ENCODE assay signal across 21 cellular contexts in genomic region chr5:170223349-170223748, GRCh38. TPM values are rescaled to one million over a fixed set of nuclear protein-coding genes. Genes with fewer than 3 reads are reported as not detected.
"Had no signal": no experiment of that assay in that cellular context is flagged by ENCODE, and none has a peak within 500 bp of the region (broad histone marks: within the 10 kb centered on the region; RNA-seq: fewer than 3 reads in every experiment).

No MANE protein-coding gene starts in this region.

- H3K27me3 ChIP-seq: cardiac muscle cell, sigmoid colon, testis, upper lobe of right lung had no signal

- H3K36me3 ChIP-seq: cardiac muscle cell, sigmoid colon, upper lobe of right lung had no signal

- H3K27ac ChIP-seq: cardiac muscle cell, psoas muscle, testis, upper lobe of right lung, VCaP had no signal

- DNase-seq: activated CD4-positive, alpha-beta memory T cell treated with anti-CD3 and anti-CD28 coated beads, Interleukin-2, amount 10 ng/mL, durations not matched to agents 7 days and 5 days; activated CD4-positive, alpha-beta T cell treated with anti-CD3 and anti-CD28 coated beads for 36 hours; activated CD8-positive, alpha-beta memory T cell treated with anti-CD3 and anti-CD28 coated beads, Interleukin-2, amount 50 U/mL, for 4 hours; activated naive CD8-positive, alpha-beta T cell treated with anti-CD3 and anti-CD28 coated beads, Interleukin-2, amount 10 ng/mL, durations not matched to agents 7 days and 5 days; activated T-cell treated with anti-CD3 and anti-CD28 coated beads, Interleukin-2, amount 50 U/mL, for 72 hours; aorta; erythroblast; foreskin fibroblast; left cardiac atrium; psoas muscle; sigmoid colon; stimulated activated CD4-positive, alpha-beta T cell treated with anti-CD3 and anti-CD28 coated beads, Interleukin-12 subunit alpha, Interleukin-12 subunit beta, amount 100 ng/mL, for 4 hours; stimulated activated CD4-positive, alpha-beta T cell treated with anti-CD3 and anti-CD28 coated beads, Interleukin-2, amount 100 ng/mL, for 48 hours; stimulated activated naive CD8-positive, alpha-beta T cell treated with anti-CD3 and anti-CD28 coated beads, Interleukin-15, Interleukin-2, amounts not matched to agents 100 U/mL and 50 U/mL, for 24 hours; T1000; testis; upper lobe of right lung had no signal

- H3K4me1 ChIP-seq: psoas muscle had no signal

- H3K4me3 ChIP-seq: cardiac muscle cell, psoas muscle, sigmoid colon, testis, upper lobe of right lung had no signal

- ATAC-seq: activated CD4-positive, alpha-beta T cell treated with anti-CD3 and anti-CD28 coated beads for 36 hours; activated T-cell treated with anti-CD3 and anti-CD28 coated beads, Interleukin-2, amount 50 U/mL, for 72 hours; natural killer cell treated with Interleukin-12 subunit alpha and Interleukin-12 subunit beta and Interleukin-15 and Interleukin-18, amount 100 ng/mL, for 72 hours; psoas muscle; stimulated activated naive CD8-positive, alpha-beta T cell treated with anti-CD3 and anti-CD28 coated beads, Interleukin-15, Interleukin-2, amounts not matched to agents 100 U/mL and 50 U/mL, for 24 hours; upper lobe of right lung had no signal

- H3K9me3 ChIP-seq: psoas muscle, sigmoid colon, testis, upper lobe of right lung had no signal

RNA-seq across cellular contexts. Expression of gene C5orf58, which starts 9.4 kb away (rescaled TPM):
- total RNA-seq: activated CD4-positive, alpha-beta memory T cell treated with anti-CD3 and anti-CD28 coated beads, Interleukin-2, amount 10 ng/mL, durations not matched to agents 7 days and 5 days; activated CD4-positive, alpha-beta T cell treated with anti-CD3 and anti-CD28 coated beads for 36 hours; activated naive CD8-positive, alpha-beta T cell treated with anti-CD3 and anti-CD28 coated beads, Interleukin-2, amount 10 ng/mL, durations not matched to agents 7 days and 5 days; activated T-cell treated with anti-CD3 and anti-CD28 coated beads, Interleukin-2, amount 50 U/mL, for 72 hours; aorta; cardiac muscle cell; left cardiac atrium; natural killer cell treated with Interleukin-12 subunit alpha and Interleukin-12 subunit beta and Interleukin-15 and Interleukin-18, amount 100 ng/mL, for 72 hours; osteoblast; psoas muscle; sigmoid colon; upper lobe of right lung had no signal
- polyA plus RNA-seq: aorta, cardiac muscle cell, psoas muscle, sigmoid colon had no signal
